ENCODE assay signal across 1 cellular context in genomic region chr15:72473670-72474465, GRCh38.
TF ChIP-seq lines count a peak whose summit lies in the region.

Gene ARIH1 (plus strand): TSS chr15:72474330. CDS start chr15:72474640, 310 bp downstream.

TF ChIP-seq in GM12878, 131 proteins besides CTCF, POLR2A, EP300 and RAD21 (continued from another document and continues in another):
- TF ChIP-seq PKNOX1 (IDR thresholded peaks at IDR 0.05) (peak; percentile 76), NFXL1 (IDR thresholded peaks at IDR 0.05; ENCODE audit: borderline replicate concordance) (no peak), MLLT1 (IDR thresholded peaks at IDR 0.05) (peak; percentile 87), IRF5 (IDR thresholded peaks at IDR 0.05; ENCODE audit: borderline replicate concordance) (no peak), BHLHE40 (IDR thresholded peaks at IDR 0.05; ENCODE audit: borderline replicate concordance in 1 of 2, low read depth in 2 of 2, low read length in 1 of 2) (peak; percentile 55), MXI1 (IDR thresholded peaks at IDR 0.05; ENCODE audit: low read depth, low read length) (peak; percentile 80), E4F1 (IDR thresholded peaks at IDR 0.05; ENCODE audit: borderline replicate concordance, partially characterized antibody) (no peak), SREBF2 (IDR thresholded peaks at IDR 0.05; ENCODE audit: low read length) (peak; percentile 40; the same call in 1 of the 2 replicates), ZNF687 (IDR thresholded peaks at IDR 0.05) (peak; percentile 85), BMI1 (IDR thresholded peaks at IDR 0.05; ENCODE audit: borderline replicate concordance) (no peak), ZBTB4 (CRISPR knock-in tag; IDR thresholded peaks at IDR 0.05) (peak; percentile 86), ZNF384 (IDR thresholded peaks at IDR 0.05; ENCODE audit: borderline replicate concordance, low read depth, low read length) (no peak), IKZF1 (conservative IDR thresholded peaks at IDR 0.05) (peak; percentile 99), STAT3 (IDR thresholded peaks at IDR 0.05; ENCODE audit: low read depth, low read length) (no peak), RELA (IDR thresholded peaks at IDR 0.05; ENCODE audit: borderline replicate concordance, partially characterized antibody) (no peak), SUZ12 (IDR thresholded peaks at IDR 0.05; ENCODE audit: unreplicated experiment) (no peak), BCLAF1 (IDR thresholded peaks at IDR 0.05) (peak; percentile 73; the same call in 1 of the 2 replicates), EZH2 (IDR thresholded peaks at IDR 0.05; ENCODE audit: borderline replicate concordance, control insufficient read depth, low read depth, low read length) (no peak), CHD4 (IDR thresholded peaks at IDR 0.05) (no peak), ATF7 (IDR thresholded peaks at IDR 0.05; ENCODE audit: low read depth) (peak; percentile 100), RBBP5 (conservative IDR thresholded peaks at IDR 0.05) (no peak), SREBF1 (IDR thresholded peaks at IDR 0.05; ENCODE audit: low read length) (peak; percentile 57; the same call in 1 of the 2 replicates), RUNX3 (IDR thresholded peaks at IDR 0.05; ENCODE audit: low read length) (peak; percentile 83), ATF3 (IDR thresholded peaks at IDR 0.05; ENCODE audit: borderline replicate concordance, extremely low read depth, low read depth, low read length) (no peak; the same call in 1 of the 2 replicates), NBN (IDR thresholded peaks at IDR 0.05) (peak; percentile 94), PRDM15 (CRISPR knock-in tag; IDR thresholded peaks at IDR 0.05) (peak; percentile 91), SIN3A (IDR thresholded peaks at IDR 0.05; ENCODE audit: low read depth, low read length) (peak; percentile 52), CEBPB (IDR thresholded peaks at IDR 0.05; ENCODE audit: borderline replicate concordance in 1 of 2, low read depth in 2 of 2, low read length in 2 of 2) (no peak), TCF7 (IDR thresholded peaks at IDR 0.05; ENCODE audit: borderline replicate concordance) (no peak), MEF2B (IDR thresholded peaks at IDR 0.05; ENCODE audit: partially characterized antibody, poor library complexity, severe bottlenecking) (peak; percentile 98), ZSCAN29 (IDR thresholded peaks at IDR 0.05) (peak; percentile 23; the same call in 1 of the 2 replicates), NR2C2 (IDR thresholded peaks at IDR 0.05; ENCODE audit: borderline replicate concordance, control insufficient read depth, insufficient read length, low read depth) (no peak)
